ENCODE assay signal across 8 cellular contexts in genomic region chr12:122836027-122836921, GRCh38.
DNase-seq lines count a peak whose midpoint lies in the region; ATAC-seq and TF ChIP-seq lines count a peak whose summit lies in the region.

No MANE protein-coding gene starts in this region.

- TF ChIP-seq CTCF in GM10248 (IDR thresholded peaks at IDR 0.05; ENCODE audit: control extremely low read depth, extremely low read depth, low read depth, missing control alignments) (no peak), RWPE2 (IDR thresholded peaks at IDR 0.05; ENCODE audit: poor library complexity, severe bottlenecking) (no peak), astrocyte of the spinal cord (IDR thresholded peaks at IDR 0.05; ENCODE audit: low read depth, low read length) (no peak)

- H3K27me3 ChIP-seq in RWPE2 (ENCODE audit: insufficient read depth, poor library complexity, severe bottlenecking) (no peaks in the 10 kb centered on the region), iPS-15b (ENCODE audit: control insufficient read depth, insufficient read depth, low read length) (peaks cover 19% of the 10 kb centered on the region)

- ATAC-seq in HG03095 (IDR thresholded peaks at IDR 0.05; ENCODE audit: unreplicated experiment) (peak; percentile 39), RWPE2 (ENCODE audit: low read depth) (peak; percentile 13), GM18517 (IDR thresholded peaks at IDR 0.05; ENCODE audit: unreplicated experiment) (no peak), HG03469 (IDR thresholded peaks at IDR 0.05; ENCODE audit: unreplicated experiment) (no peak)

- CTCF ChIA-PET in GM10248 (lab: Yijun Ruan, JAX) = interaction anchor here (0.6 to 1.5 kb wide), 4 partner anchors 25 to 596 kb away, joined by 3 to 6 read pairs (median 4); no protein-coding TSS in a partner anchor

- no peaks in the 10 kb centered on the region for H3K9me3 ChIP-seq in RWPE2 (ENCODE audit: severe bottlenecking)
- no peaks in the 10 kb centered on the region for H3K9me3 ChIP-seq in iPS-15b (ENCODE audit: control insufficient read depth, insufficient read depth, low read length)

- in situ Hi-C loops in astrocyte of the spinal cord (cut with HindIII; ENCODE audit: low sequenced_read_pairs) = no loop called here

- H3K9ac ChIP-seq in iPS-15b (ENCODE audit: low read depth, low read length) = peak overlapping the region; percentile 54

- H3K4me3 ChIP-seq in RWPE2 (ENCODE audit: severe bottlenecking) = peak overlapping the region; percentile 78
- peak overlapping the region; percentile 62 for H3K4me3 ChIP-seq in astrocyte of the spinal cord (ENCODE audit: low read depth, low read length)
- H3K4me3 ChIP-seq in iPS-15b (ENCODE audit: low read depth, low read length) = peak overlapping the region; percentile 66
- H3K4me3 ChIP-seq in skeletal muscle cell (ENCODE audit: low read depth, low read length) = peak overlapping the region; percentile 68

- DNase-seq in GM10248 (ENCODE audit: extremely low spot score) (peak; percentile 75), RWPE2 (ENCODE audit: low spot score) (no peak), astrocyte of the spinal cord (ENCODE audit: low read depth, low spot score) (no peak), skeletal muscle cell (ENCODE audit: low read depth) (no peak)

- POLR2A ChIA-PET in GM10248 (lab: Yijun Ruan, JAX) = no interaction called here

- H3K36me3 ChIP-seq in RWPE2 (ENCODE audit: low read depth) (no peaks in the 10 kb centered on the region), iPS-15b (ENCODE audit: control insufficient read depth, insufficient read depth, low read length) (no peaks in the 10 kb centered on the region)

- H3K4me1 ChIP-seq in RWPE2 (ENCODE audit: insufficient read depth, poor library complexity, severe bottlenecking) = peaks cover 29% of the 10 kb centered on the region
- H3K4me1 ChIP-seq in iPS-15b (ENCODE audit: control insufficient read depth, insufficient read depth, low read length) = peaks cover 8% of the 10 kb centered on the region

- H3K27ac ChIP-seq in RWPE2 (ENCODE audit: poor library complexity, severe bottlenecking) = peak overlapping the region; percentile 67

Comparison
In these comparisons a context has a peak if more than half of its experiments do, and no peak if none do; other contexts are left out.
1. ATAC-seq: peak in HG03095 (single experiment) and RWPE2 (single experiment); none in GM18517 (single experiment) and HG03469 (single experiment).
2. Peak in every context shown above with its lines, with median percentiles within 50 percentile points of each other: H3K4me3 ChIP-seq.